29 cellular contexts compared by ENCODE assay signal in genomic region chr9:88053888-88054501, GRCh38.
"Had no signal": no experiment of that assay in that cellular context is flagged by ENCODE, and none has a peak within 500 bp of the region (broad histone marks: within the 10 kb centered on the region; RNA-seq: fewer than 3 reads in every experiment).

No MANE protein-coding gene starts in this region.

- H2AFZ ChIP-seq: hepatocyte had no signal

- FAIRE-seq: keratinocyte had no signal

- H3K9me3 ChIP-seq: adrenal gland, body of pancreas, colonic mucosa, gastroesophageal sphincter, ovary, psoas muscle, suprapubic skin had no signal

- H3K36me3 Mint-ChIP-seq: activated naive CD8-positive, alpha-beta T cell treated with anti-CD3 and anti-CD28 coated beads for 36 hours; stimulated activated naive B cell treated with anti-CD40 and anti-IgM and Interleukin-4, amounts not matched to agents 10 μg/mL and 1 μg/mL and 100 μg/mL, for 72 hours had no signal

- H3K27me3 ChIP-seq: adrenal gland, body of pancreas, cardiac muscle cell, colonic mucosa, gastroesophageal sphincter, hepatocyte, ovary, stomach, suprapubic skin, tibial nerve had no signal

- H3K27ac ChIP-seq: adrenal gland, body of pancreas, cardiac muscle cell, colonic mucosa, gastroesophageal sphincter, hepatocyte, ovary, psoas muscle, stomach, suprapubic skin, tibial nerve had no signal

- DNase-seq: activated B cell treated with CpG ODN at 0.5 μM for 24 hours; activated CD4-positive, alpha-beta T cell treated with anti-CD3 and anti-CD28 coated beads, Interleukin-2, amount 50 U/mL, for 1 hour; activated CD8-positive, alpha-beta T cell treated with anti-CD3 and anti-CD28 coated beads for 36 hours; activated naive CD4-positive, alpha-beta T cell treated with Interleukin-2 at 50 U/mL for 16 hours; activated naive CD8-positive, alpha-beta T cell treated with anti-CD3 and anti-CD28 coated beads for 36 hours; activated T-cell treated with anti-CD3 and anti-CD28 coated beads for 4 hours; activated T-cell treated with anti-CD3 and anti-CD28 coated beads, Interleukin-2, amount 50 U/mL, for 72 hours; aorta; body of pancreas; cerebellar nuclear complex; colonic mucosa; effector CD8-positive, alpha-beta T cell; left cardiac atrium; midbrain; naive thymus-derived CD4-positive, alpha-beta T cell; ovary; psoas muscle; stimulated activated CD4-positive, alpha-beta T cell treated with anti-CD3 and anti-CD28 coated beads, Interleukin-15, amount 100 ng/mL, for 24 hours; stimulated activated CD4-positive, alpha-beta T cell treated with anti-CD3 and anti-CD28 coated beads, Interleukin-2, amount 100 ng/mL, for 24 hours; stimulated activated naive B cell treated with anti-CD40 and anti-IgM and Interleukin-4, amounts not matched to agents 10 μg/mL and 1 μg/mL and 100 μg/mL, for 72 hours; stomach; T-helper 2 cell had no signal

- H3K4me1 ChIP-seq: adrenal gland, body of pancreas, colonic mucosa, gastroesophageal sphincter, psoas muscle, stomach, suprapubic skin, tibial nerve had no signal

- H3K79me2 ChIP-seq: hepatocyte had no signal

- H3K4me1 Mint-ChIP-seq: activated B cell treated with CpG ODN at 0.5 μM for 24 hours; stimulated activated naive B cell treated with anti-CD40 and anti-IgM and Interleukin-4, amounts not matched to agents 10 μg/mL and 1 μg/mL and 100 μg/mL, for 72 hours had no signal

- ATAC-seq: activated CD8-positive, alpha-beta T cell treated with anti-CD3 and anti-CD28 coated beads for 36 hours; activated T-cell treated with anti-CD3 and anti-CD28 coated beads, Interleukin-2, amount 50 U/mL, for 72 hours; body of pancreas; gastroesophageal sphincter; naive thymus-derived CD4-positive, alpha-beta T cell; psoas muscle; stimulated activated naive B cell treated with anti-CD40 and anti-IgM and Interleukin-4, amounts not matched to agents 10 μg/mL and 1 μg/mL and 100 μg/mL, for 72 hours had no signal

- H3K9me3 Mint-ChIP-seq: activated B cell treated with CpG ODN at 0.5 μM for 24 hours; activated CD8-positive, alpha-beta T cell treated with anti-CD3 and anti-CD28 coated beads for 36 hours; activated naive CD8-positive, alpha-beta T cell treated with anti-CD3 and anti-CD28 coated beads for 36 hours; activated T-cell treated with anti-CD3 and anti-CD28 coated beads, Interleukin-2, amount 50 U/mL, for 72 hours had no signal

- H3K4me3 Mint-ChIP-seq: activated B cell treated with CpG ODN at 0.5 μM for 24 hours; activated CD8-positive, alpha-beta T cell treated with anti-CD3 and anti-CD28 coated beads for 36 hours; activated naive CD8-positive, alpha-beta T cell treated with anti-CD3 and anti-CD28 coated beads for 36 hours; activated T-cell treated with anti-CD3 and anti-CD28 coated beads, Interleukin-2, amount 50 U/mL, for 72 hours; naive thymus-derived CD4-positive, alpha-beta T cell; stimulated activated naive B cell treated with anti-CD40 and anti-IgM and Interleukin-4, amounts not matched to agents 10 μg/mL and 1 μg/mL and 100 μg/mL, for 72 hours had no signal

- H3K4me2 ChIP-seq: hepatocyte had no signal

- H3K36me3 ChIP-seq: adrenal gland, cardiac muscle cell, colonic mucosa, gastroesophageal sphincter, ovary, stomach, suprapubic skin, tibial nerve had no signal

- H3K27ac Mint-ChIP-seq: activated B cell treated with CpG ODN at 0.5 μM for 24 hours; activated CD8-positive, alpha-beta T cell treated with anti-CD3 and anti-CD28 coated beads for 36 hours; activated naive CD8-positive, alpha-beta T cell treated with anti-CD3 and anti-CD28 coated beads for 36 hours; activated T-cell treated with anti-CD3 and anti-CD28 coated beads, Interleukin-2, amount 50 U/mL, for 72 hours; naive thymus-derived CD4-positive, alpha-beta T cell; stimulated activated naive B cell treated with anti-CD40 and anti-IgM and Interleukin-4, amounts not matched to agents 10 μg/mL and 1 μg/mL and 100 μg/mL, for 72 hours had no signal

- H3K4me3 ChIP-seq: adrenal gland, body of pancreas, cardiac muscle cell, colonic mucosa, gastroesophageal sphincter, hepatocyte, ovary, psoas muscle, stomach, suprapubic skin, tibial nerve had no signal
